25 cellular contexts compared by ENCODE assay signal in the genomic region with DNA sequence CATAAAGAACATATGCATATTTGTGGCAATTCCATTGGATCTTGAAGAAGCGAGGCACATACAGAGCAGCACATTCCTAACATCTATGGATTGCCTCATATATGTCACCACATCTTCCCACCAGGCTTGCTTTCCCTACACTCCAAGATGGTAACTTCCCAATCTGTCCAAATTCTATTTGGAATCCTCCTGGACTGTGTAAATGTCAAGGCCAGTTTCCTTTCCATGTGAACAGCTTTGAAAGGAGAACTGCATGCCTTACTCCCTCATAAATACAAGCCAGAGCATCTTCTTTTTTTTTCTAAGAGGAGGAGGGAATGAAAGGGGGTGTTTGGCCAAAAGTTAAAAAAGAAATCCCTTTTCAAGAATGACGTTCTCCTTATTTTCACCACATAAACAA.
DNase-seq lines count a peak whose midpoint lies in the region; ATAC-seq and TF ChIP-seq lines count a peak whose summit lies in the region.
"Had no signal": no experiment of that assay in that cellular context is flagged by ENCODE, and none has a peak within 500 bp of the region (broad histone marks: within the 10 kb centered on the region; RNA-seq: fewer than 3 reads in every experiment).

No MANE protein-coding gene starts in this region.

- H3K4me3 ChIP-seq in right cardiac atrium (ENCODE audit: low read length) (no peak overlapping the region), fibroblast of pulmonary artery (replicated peaks; ENCODE audit: low read depth, low read length) (no peak overlapping the region), smooth muscle cell (no peak overlapping the region)
- H3K4me3 ChIP-seq: K562 had no signal

- intact Hi-C loops in left ventricle myocardium superior (cut with micrococcal nuclease) = no loop called here
- intact Hi-C loops in right cardiac atrium (cut with DNase I) = no loop called here

- H3K27ac Mint-ChIP-seq in mesothelial cell of epicardium = peak overlapping the region; percentile 74
- H3K27ac Mint-ChIP-seq: B cell; CD8-positive, alpha-beta T cell had no signal

- peak overlapping the region; percentile 45 for H3K4me2 ChIP-seq in smooth muscle cell

- H2AFZ ChIP-seq in smooth muscle cell (ENCODE audit: low read depth) = no peak overlapping the region

- 71% methylated on average over 2 of the region's 2 CpGs for WGBS in right cardiac atrium
- 27% methylated on average over 2 of the region's 2 CpGs for WGBS in smooth muscle cell (ENCODE audit: low lambda C conversion rate)

- no peaks in the 10 kb centered on the region for H3F3A ChIP-seq in smooth muscle cell (ENCODE audit: low read depth)

- no peaks in the 10 kb centered on the region for H3K79me2 ChIP-seq in smooth muscle cell (ENCODE audit: low read depth)

- no peaks in the 10 kb centered on the region for H4K20me1 ChIP-seq in smooth muscle cell (ENCODE audit: low read depth)

- H3K27me3 Mint-ChIP-seq in mesothelial cell of epicardium (ENCODE audit: low read depth) = peaks cover 2% of the 10 kb centered on the region

- H3K27me3 ChIP-seq in right cardiac atrium (ENCODE audit: control insufficient read depth, insufficient read depth) = no peaks in the 10 kb centered on the region
- H3K27me3 ChIP-seq in smooth muscle cell (ENCODE audit: low read depth) = no peaks in the 10 kb centered on the region

- no peaks in the 10 kb centered on the region for H3K36me3 Mint-ChIP-seq in mesothelial cell of epicardium
- H3K36me3 Mint-ChIP-seq: CD8-positive, alpha-beta T cell had no signal

- TF ChIP-seq CTCF in fibroblast of pulmonary artery (IDR thresholded peaks at IDR 0.05; ENCODE audit: low read length, missing control alignments) (no peak), mesothelial cell of epicardium (IDR thresholded peaks at IDR 0.05; ENCODE audit: unreplicated experiment) (no peak), smooth muscle cell (IDR thresholded peaks at IDR 0.05; ENCODE audit: borderline replicate concordance, insufficient read depth, poor library complexity, severe bottlenecking) (no peak)

- peaks cover 14% of the 10 kb centered on the region for H3K4me1 Mint-ChIP-seq in mesothelial cell of epicardium
- H3K4me1 Mint-ChIP-seq: B cell had no signal

- ATAC-seq in left ventricle myocardium superior = peak; percentile 24
- no peak for ATAC-seq in right cardiac atrium
- no peak for ATAC-seq in GM21825 (IDR thresholded peaks at IDR 0.05; ENCODE audit: unreplicated experiment)
- ATAC-seq: CD8-positive, alpha-beta T cell; HepG2; K562; PC-3 had no signal

- H3K4me1 ChIP-seq in right cardiac atrium (ENCODE audit: control insufficient read depth, insufficient read depth, low read length) (no peaks in the 10 kb centered on the region), smooth muscle cell (ENCODE audit: low read depth) (no peaks in the 10 kb centered on the region)
- H3K4me1 ChIP-seq: Caco-2 had no signal

- no peaks in the 10 kb centered on the region for H3K36me3 ChIP-seq in smooth muscle cell (ENCODE audit: low read depth)

- H3K9me3 ChIP-seq in right cardiac atrium (ENCODE audit: control insufficient read depth, low read length) = no peaks in the 10 kb centered on the region
- H3K9me3 ChIP-seq in smooth muscle cell (replicated peaks; ENCODE audit: low read depth) = no peaks in the 10 kb centered on the region
- H3K9me3 ChIP-seq: Caco-2 had no signal

- H3K27ac ChIP-seq in right cardiac atrium (ENCODE audit: low read length) (no peak overlapping the region), smooth muscle cell (ENCODE audit: low read depth) (no peak overlapping the region)
- H3K27ac ChIP-seq: 22Rv1, C4-2B had no signal

- H3K4me3 Mint-ChIP-seq in mesothelial cell of epicardium = no peak overlapping the region
- H3K4me3 Mint-ChIP-seq: B cell; CD8-positive, alpha-beta T cell had no signal

- H3K9me3 Mint-ChIP-seq in mesothelial cell of epicardium = peaks cover 4% of the 10 kb centered on the region

- H3K9ac ChIP-seq in smooth muscle cell (ENCODE audit: low read depth) = no peak overlapping the region

- DNase-seq in left ventricle myocardium superior = no peak
- DNase-seq in right cardiac atrium = no peak
- peak; percentile 12 for DNase-seq in fibroblast of pulmonary artery (ENCODE audit: low read depth)
- no peak for DNase-seq in mesothelial cell of epicardium (ENCODE audit: low spot score in 2 of 2, unreplicated experiment in 2 of 2)
- no peak for DNase-seq in smooth muscle cell (lab: John Stamatoyannopoulos, UW; ENCODE audit: unreplicated experiment)
- DNase-seq in DMS53 treated with DMSO at 0.1 percent for 48 hours (lab: John Stamatoyannopoulos, UW; ENCODE audit: unreplicated experiment) = no peak
- no peak for DNase-seq in GM03348 (ENCODE audit: low spot score)
- DNase-seq: Caco-2; CD8-positive, alpha-beta T cell; DMS79; EL; GDM1; Kasumi-1; NCI-H1092 treated with DMSO at 0.1 percent for 48 hours; NCI-H1436 treated with DMSO at 0.1 percent for 48 hours; NCI-H187 treated with DMSO at 0.1 percent for 48 hours; NCI-H2107; NCI-H748 treated with DMSO at 0.1 percent for 48 hours; PC-3 had no signal
